Comparison of ENCODE assay signal across 17 cellular contexts in the genomic region with DNA sequence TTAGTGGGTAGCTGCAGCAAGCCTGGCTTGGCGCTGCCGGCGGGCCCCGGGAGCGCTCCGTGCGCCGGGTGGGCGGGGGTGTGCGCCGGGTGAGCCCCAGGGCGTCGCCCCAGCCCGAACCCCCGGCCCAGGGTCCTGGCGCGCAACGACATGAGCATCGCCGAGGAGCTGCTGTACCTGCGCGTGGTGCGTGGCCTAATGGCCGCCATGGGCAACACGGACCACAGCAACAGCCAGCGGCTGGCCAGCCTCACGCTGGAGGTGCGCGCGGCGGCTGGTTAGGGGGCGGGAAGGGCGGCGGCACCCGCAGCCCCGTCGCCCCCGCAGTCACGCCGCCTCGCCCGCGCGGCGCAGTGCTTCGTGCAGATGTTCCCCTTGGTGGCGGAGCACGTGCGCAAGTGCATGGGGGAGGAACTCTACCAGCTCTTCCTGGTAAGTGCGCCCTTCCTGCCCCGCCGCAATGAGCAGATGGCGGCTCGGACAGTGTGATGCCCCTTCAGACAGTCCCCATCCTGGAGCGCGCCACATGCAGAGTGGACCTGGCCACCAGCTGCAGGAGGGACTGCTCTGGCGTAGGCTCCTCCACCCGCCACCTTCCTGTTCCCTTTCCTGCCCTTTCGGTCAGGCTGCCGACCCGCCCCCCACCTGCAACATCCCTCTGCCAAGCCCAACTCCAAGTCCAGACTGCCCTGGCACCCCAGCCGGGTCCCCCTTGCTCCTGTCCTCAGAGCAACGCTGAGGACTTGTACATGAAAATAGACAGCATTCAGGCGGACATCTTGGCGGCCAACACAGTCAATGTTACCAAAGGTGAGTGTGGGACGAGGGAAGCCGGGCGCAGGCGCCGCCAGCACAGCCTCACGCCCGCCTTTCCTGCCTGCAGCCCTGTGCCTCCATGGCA. TPM values are rescaled to one million over a fixed set of nuclear protein-coding genes. Genes with fewer than 3 reads are reported as not detected.
DNase-seq lines count a peak whose midpoint lies in the region; TF ChIP-seq lines count a peak whose summit lies in the region.
"Had no signal": no experiment of that assay in that cellular context is flagged by ENCODE, and none has a peak within 500 bp of the region (broad histone marks: within the 10 kb centered on the region; RNA-seq: fewer than 3 reads in every experiment).

No MANE protein-coding gene starts in this region.

- intact Hi-C loops in cardiac septum (cut with DNase I) (no loop called here), posterior cingulate gyrus (cut with DNase I) (no loop called here), esophagus muscularis mucosa (cut with DNase I) (no loop called here)

- no peaks in the 10 kb centered on the region for H3K27me3 ChIP-seq in BLaER1 treated with 17β-estradiol and CSF1 and Interleukin-3, amounts not matched to agents 10 nM and 100 nM
- H3K27me3 ChIP-seq in mononuclear cell (ENCODE audit: insufficient read depth, low read length) (no peaks in the 10 kb centered on the region), esophagus muscularis mucosa (peaks cover 0 to 16% (median 0%) of the 10 kb centered on the region in 4 donors)
- H3K27me3 ChIP-seq: Peyer's patch had no signal

- peak overlapping the region in 10 of 11 experiments; percentile 71 to 91 (median 86); a peak in 19 of 22 replicates for H3K27ac ChIP-seq in BLaER1 treated with 17β-estradiol and CSF1 and Interleukin-3, amounts not matched to agents 10 nM and 100 nM
- no peak overlapping the region for H3K27ac ChIP-seq in esophagus muscularis mucosa (replicated peaks in 1 of 4)
- H3K27ac ChIP-seq: KMS-11 had no signal

- CTCF ChIA-PET in activated CD4-positive, alpha-beta memory T cell treated with anti-CD3 and anti-CD28 coated beads, Interleukin-2, amount 10 ng/mL, durations not matched to agents 7 days and 5 days (lab: Charles Lee) = no interaction called here

- peaks cover 0 to 7% (median 0%) of the 10 kb centered on the region in 11 experiments; a peak in 2 of 22 replicates for H3K9me3 ChIP-seq in BLaER1 treated with 17β-estradiol and CSF1 and Interleukin-3, amounts not matched to agents 10 nM and 100 nM (replicated peaks in 1 of 11)
- H3K9me3 ChIP-seq in mononuclear cell (ENCODE audit: low read depth, low read length) = no peaks in the 10 kb centered on the region
- no peaks in the 10 kb centered on the region for H3K9me3 ChIP-seq in esophagus muscularis mucosa
- H3K9me3 ChIP-seq: heart left ventricle, Peyer's patch had no signal

- no peak for TF ChIP-seq EP300 in esophagus muscularis mucosa (IDR thresholded peaks at IDR 0.05)

- H3K9ac ChIP-seq in BLaER1 treated with 17β-estradiol and CSF1 and Interleukin-3, amounts not matched to agents 10 nM and 100 nM = peak overlapping the region in 9 of 11 experiments; percentile 39 to 77 (median 69); a peak in 14 of 22 replicates
- H3K9ac ChIP-seq: KMS-11 had no signal

- H3K4me1 Mint-ChIP-seq in activated CD4-positive, alpha-beta memory T cell treated with anti-CD3 and anti-CD28 coated beads, Interleukin-2, amount 10 ng/mL, durations not matched to agents 7 days and 5 days = peaks cover 61% of the 10 kb centered on the region

- peak overlapping the region in 5 of 10 experiments; percentile 22 to 50 (median 36); a peak in 8 of 20 replicates for H3K4me3 ChIP-seq in BLaER1 treated with 17β-estradiol and CSF1 and Interleukin-3, amounts not matched to agents 10 nM and 100 nM
- H3K4me3 ChIP-seq in mononuclear cell (ENCODE audit: low read length) = peak overlapping the region; percentile 14
- H3K4me3 ChIP-seq in esophagus muscularis mucosa = no peak overlapping the region
- H3K4me3 ChIP-seq: Peyer's patch had no signal

- no peaks in the 10 kb centered on the region for H3K36me3 ChIP-seq in BLaER1 treated with 17β-estradiol and CSF1 and Interleukin-3, amounts not matched to agents 10 nM and 100 nM
- H3K36me3 ChIP-seq in esophagus muscularis mucosa = no peaks in the 10 kb centered on the region
- H3K36me3 ChIP-seq: heart left ventricle, Peyer's patch had no signal

- WGBS in esophagus muscularis mucosa = 81% methylated on average over 27 of the region's 72 CpGs

- no peaks in the 10 kb centered on the region for H4K20me1 ChIP-seq in BLaER1 treated with 17β-estradiol and CSF1 and Interleukin-3, amounts not matched to agents 10 nM and 100 nM

- DNase-seq in GF-D8 (lab: John Stamatoyannopoulos, UW) = peak; percentile 54
- DNase-seq in activated CD4-positive, alpha-beta memory T cell treated with anti-CD3 and anti-CD28 coated beads, Interleukin-2, amount 10 ng/mL, durations not matched to agents 7 days and 5 days = no peak
- no peak for DNase-seq in cardiac septum (ENCODE audit: low spot score)
- DNase-seq in posterior cingulate gyrus = no peak
- DNase-seq in esophagus muscularis mucosa (ENCODE audit: extremely low spot score) = no peak
- DNase-seq: EL, NCI-H187, NCI-H524, Peyer's patch, SW 1271 had no signal

- no peaks in the 10 kb centered on the region for H3K9me3 Mint-ChIP-seq in activated CD4-positive, alpha-beta memory T cell treated with anti-CD3 and anti-CD28 coated beads, Interleukin-2, amount 10 ng/mL, durations not matched to agents 7 days and 5 days

- peak overlapping the region; percentile 70 for H3K27ac Mint-ChIP-seq in activated CD4-positive, alpha-beta memory T cell treated with anti-CD3 and anti-CD28 coated beads, Interleukin-2, amount 10 ng/mL, durations not matched to agents 7 days and 5 days
- H3K27ac Mint-ChIP-seq: type B pancreatic cell had no signal

- H3K4me1 ChIP-seq in BLaER1 treated with 17β-estradiol and CSF1 and Interleukin-3, amounts not matched to agents 10 nM and 100 nM = peaks cover 51 to 99% (median 73%) of the 10 kb centered on the region in 10 experiments
- H3K4me1 ChIP-seq in mononuclear cell (ENCODE audit: insufficient read depth, low read length) = peaks cover 76% of the 10 kb centered on the region
- peaks cover 0 to 5% (median 2%) of the 10 kb centered on the region in 4 donors for H3K4me1 ChIP-seq in esophagus muscularis mucosa

- POLR2A ChIA-PET in activated CD4-positive, alpha-beta memory T cell treated with anti-CD3 and anti-CD28 coated beads, Interleukin-2, amount 10 ng/mL, durations not matched to agents 7 days and 5 days (lab: Charles Lee) = interaction anchor here (0.7 to 14.2 kb wide), 7 partner anchors 7 to 96 kb away, joined by 3 to 785 read pairs (median 16); a partner anchor contains a TSS

- H3K4me3 Mint-ChIP-seq in activated CD4-positive, alpha-beta memory T cell treated with anti-CD3 and anti-CD28 coated beads, Interleukin-2, amount 10 ng/mL, durations not matched to agents 7 days and 5 days = peak overlapping the region; percentile 51
- H3K4me3 Mint-ChIP-seq: type B pancreatic cell had no signal

- peaks cover 4% of the 10 kb centered on the region for H3K27me3 Mint-ChIP-seq in activated CD4-positive, alpha-beta memory T cell treated with anti-CD3 and anti-CD28 coated beads, Interleukin-2, amount 10 ng/mL, durations not matched to agents 7 days and 5 days

- no peaks in the 10 kb centered on the region for H3K36me3 Mint-ChIP-seq in activated CD4-positive, alpha-beta memory T cell treated with anti-CD3 and anti-CD28 coated beads, Interleukin-2, amount 10 ng/mL, durations not matched to agents 7 days and 5 days (ENCODE audit: low read depth)
- H3K36me3 Mint-ChIP-seq: type B pancreatic cell had no signal

- TF ChIP-seq CTCF in esophagus muscularis mucosa (IDR thresholded peaks at IDR 0.05) = no peak

- H3K4me2 ChIP-seq in BLaER1 treated with 17β-estradiol and CSF1 and Interleukin-3, amounts not matched to agents 10 nM and 100 nM = peak overlapping the region; percentile 58 to 94 (median 76)
- H3K4me2 ChIP-seq: KMS-11 had no signal

- TF ChIP-seq POLR2A in esophagus muscularis mucosa (IDR thresholded peaks at IDR 0.05; ENCODE audit: low read depth) = no peak

RNA-seq across cellular contexts. Expression of a gene that starts 6.3 kb away (rescaled TPM):
- not detected for total RNA-seq in activated CD4-positive, alpha-beta memory T cell treated with anti-CD3 and anti-CD28 coated beads, Interleukin-2, amount 10 ng/mL, durations not matched to agents 7 days and 5 days
- total RNA-seq in mononuclear cell (not detected), cardiac septum (not detected), esophagus muscularis mucosa (not detected)
- total RNA-seq: esophagus mucosa, heart left ventricle, Peyer's patch, renal cortical epithelial cell had no signal

RNA-seq across cellular contexts. Expression of a gene that starts 15.0 kb away (rescaled TPM):
- total RNA-seq in activated CD4-positive, alpha-beta memory T cell treated with anti-CD3 and anti-CD28 coated beads, Interleukin-2, amount 10 ng/mL, durations not matched to agents 7 days and 5 days = 100 to 1,000 TPM; 105 to 106 TPM
- 0.21 TPM for total RNA-seq in mononuclear cell
- total RNA-seq in cardiac septum = 1.3 TPM
- total RNA-seq in esophagus muscularis mucosa = 1 to 10 TPM in 2 of 4 donors, under 1 TPM in 2; 0.17 to 1.2 (median 0.96) TPM

RNA-seq across cellular contexts. Expression of a gene that starts 50.1 kb away (rescaled TPM):
- 10 to 100 TPM; 20.8 to 21.2 TPM for total RNA-seq in activated CD4-positive, alpha-beta memory T cell treated with anti-CD3 and anti-CD28 coated beads, Interleukin-2, amount 10 ng/mL, durations not matched to agents 7 days and 5 days
- 30.0 TPM for total RNA-seq in mononuclear cell
- 0.70 TPM for total RNA-seq in cardiac septum
- under 1 TPM; 0.26 to 0.75 (median 0.54) TPM for total RNA-seq in esophagus muscularis mucosa
- total RNA-seq: esophagus mucosa had no signal

RNA-seq across cellular contexts. Expression of a gene that starts 50.4 kb away (rescaled TPM):
- total RNA-seq in activated CD4-positive, alpha-beta memory T cell treated with anti-CD3 and anti-CD28 coated beads, Interleukin-2, amount 10 ng/mL, durations not matched to agents 7 days and 5 days = 1 to 10 TPM; 4.3 to 5.6 TPM
- total RNA-seq in mononuclear cell (0.52 TPM), cardiac septum (9.8 TPM), esophagus muscularis mucosa (1 to 10 TPM; 4.5 to 7.0 (median 5.7) TPM)

RNA-seq across cellular contexts. Expression of a gene that starts 50.7 kb away (rescaled TPM):
- 1,000 to 10,000 TPM; 1,610 to 1,658 TPM for total RNA-seq in activated CD4-positive, alpha-beta memory T cell treated with anti-CD3 and anti-CD28 coated beads, Interleukin-2, amount 10 ng/mL, durations not matched to agents 7 days and 5 days
- 2,122 TPM for total RNA-seq in mononuclear cell
- 581 TPM for total RNA-seq in cardiac septum
- total RNA-seq in esophagus muscularis mucosa = 1,000 to 10,000 TPM; 1,063 to 2,408 (median 1,844) TPM

Comparison
In these comparisons a context has a peak if more than half of its experiments do, and no peak if none do; other contexts are left out.
1. H3K27ac ChIP-seq: peak in BLaER1 treated with 17β-estradiol and CSF1 and Interleukin-3, amounts not matched to agents 10 nM and 100 nM (10 of 11); none in esophagus muscularis mucosa (0 of 4).
2. RNA of a gene that starts 15.0 kb away (total RNA-seq): 105 to 106 TPM in activated CD4-positive, alpha-beta memory T cell treated with anti-CD3 and anti-CD28 coated beads, Interleukin-2, amount 10 ng/mL, durations not matched to agents 7 days and 5 days; 1.3 TPM in cardiac septum (single experiment), 0.17 to 1.2 TPM in esophagus muscularis mucosa and 0.21 TPM in mononuclear cell (single experiment); every median in the first group is over 10 times any median in the second.
3. RNA of a gene that starts 50.1 kb away (total RNA-seq): 30.0 TPM in mononuclear cell (single experiment) and 20.8 to 21.2 TPM in activated CD4-positive, alpha-beta memory T cell treated with anti-CD3 and anti-CD28 coated beads, Interleukin-2, amount 10 ng/mL, durations not matched to agents 7 days and 5 days; 0.70 TPM in cardiac septum (single experiment) and 0.26 to 0.75 TPM in esophagus muscularis mucosa; every median in the first group is over 10 times any median in the second.